ENCODE assay signal across 10 cellular contexts in genomic region chr4:121477480-121477879, GRCh38.
"Had no signal": no experiment of that assay in that cellular context is flagged by ENCODE, and none has a peak within 500 bp of the region (broad histone marks: within the 10 kb centered on the region; RNA-seq: fewer than 3 reads in every experiment).

No MANE protein-coding gene starts in this region.

- DNase-seq: H9, HCEC 1CT, HFFc6, KBM-7 had no signal

- ATAC-seq: GM23338, HepG2 had no signal

- H3K9ac ChIP-seq: KMS-11 had no signal

- H2AFZ ChIP-seq: GM23338 had no signal

- H3K4me3 ChIP-seq: GM23338 had no signal

- H3K27ac ChIP-seq: HL-60, KMS-11 had no signal

- FAIRE-seq: H1, H54, HepG2 had no signal

- H3K4me2 ChIP-seq: GM23338, KMS-11 had no signal
